In the genomic region with DNA sequence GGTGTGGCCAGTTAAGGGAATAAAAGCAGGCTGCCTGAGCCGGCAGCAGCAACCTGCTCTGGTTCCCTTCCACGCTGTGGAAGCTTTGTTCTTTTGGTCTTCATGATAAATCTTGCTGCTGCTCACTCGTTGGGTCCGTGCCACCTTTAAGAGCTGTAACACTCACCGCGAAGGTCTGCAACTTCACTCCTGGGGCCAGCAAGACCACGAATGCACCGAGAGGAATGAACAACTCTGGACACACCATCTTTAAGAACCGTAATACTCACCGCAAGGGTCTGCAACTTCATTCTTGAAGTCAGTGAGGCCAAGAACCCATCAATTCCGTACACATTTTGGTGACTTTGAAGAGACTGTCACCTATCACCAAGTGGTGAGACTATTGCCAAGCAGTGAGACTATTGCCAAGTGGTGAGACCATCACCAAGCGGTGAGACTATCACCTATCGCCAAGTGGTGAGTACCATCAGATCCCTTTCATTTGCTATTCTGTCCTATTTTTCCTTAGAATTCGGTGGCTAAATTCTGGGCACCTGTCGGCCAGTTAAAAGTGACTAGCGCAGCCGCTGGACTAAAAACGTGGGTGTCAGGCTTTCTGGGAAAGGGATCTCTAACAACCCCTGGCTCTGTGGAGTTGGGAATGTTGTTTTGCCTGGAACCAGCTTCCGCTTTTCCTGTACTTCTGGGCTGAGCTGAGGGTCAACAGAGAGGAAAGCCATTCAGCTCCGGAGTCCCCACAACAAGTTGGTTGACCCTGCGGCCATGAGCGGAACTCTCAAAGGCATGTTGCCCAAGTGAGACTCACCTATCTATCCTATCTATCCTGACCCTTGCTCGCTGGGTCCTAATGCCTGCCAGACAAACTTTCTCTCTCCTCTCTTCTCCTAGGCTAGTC, we compare ENCODE assay signal across 1 cellular context.
TF ChIP-seq lines count a peak whose summit lies in the region.

A gene with protein sequence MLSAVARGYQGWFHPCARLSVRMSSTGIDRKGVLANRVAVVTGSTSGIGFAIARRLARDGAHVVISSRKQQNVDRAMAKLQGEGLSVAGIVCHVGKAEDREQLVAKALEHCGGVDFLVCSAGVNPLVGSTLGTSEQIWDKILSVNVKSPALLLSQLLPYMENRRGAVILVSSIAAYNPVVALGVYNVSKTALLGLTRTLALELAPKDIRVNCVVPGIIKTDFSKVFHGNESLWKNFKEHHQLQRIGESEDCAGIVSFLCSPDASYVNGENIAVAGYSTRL (plus strand): TSS at position 48 of the 895 bp plus-strand sequence. CDS start 2,501 bp downstream, outside the sequence.

TF ChIP-seq in HepG2, 621 proteins besides CTCF, POLR2A, EP300 and RAD21 (continued from another document and continues in another):
- TF ChIP-seq, protein P1, sequence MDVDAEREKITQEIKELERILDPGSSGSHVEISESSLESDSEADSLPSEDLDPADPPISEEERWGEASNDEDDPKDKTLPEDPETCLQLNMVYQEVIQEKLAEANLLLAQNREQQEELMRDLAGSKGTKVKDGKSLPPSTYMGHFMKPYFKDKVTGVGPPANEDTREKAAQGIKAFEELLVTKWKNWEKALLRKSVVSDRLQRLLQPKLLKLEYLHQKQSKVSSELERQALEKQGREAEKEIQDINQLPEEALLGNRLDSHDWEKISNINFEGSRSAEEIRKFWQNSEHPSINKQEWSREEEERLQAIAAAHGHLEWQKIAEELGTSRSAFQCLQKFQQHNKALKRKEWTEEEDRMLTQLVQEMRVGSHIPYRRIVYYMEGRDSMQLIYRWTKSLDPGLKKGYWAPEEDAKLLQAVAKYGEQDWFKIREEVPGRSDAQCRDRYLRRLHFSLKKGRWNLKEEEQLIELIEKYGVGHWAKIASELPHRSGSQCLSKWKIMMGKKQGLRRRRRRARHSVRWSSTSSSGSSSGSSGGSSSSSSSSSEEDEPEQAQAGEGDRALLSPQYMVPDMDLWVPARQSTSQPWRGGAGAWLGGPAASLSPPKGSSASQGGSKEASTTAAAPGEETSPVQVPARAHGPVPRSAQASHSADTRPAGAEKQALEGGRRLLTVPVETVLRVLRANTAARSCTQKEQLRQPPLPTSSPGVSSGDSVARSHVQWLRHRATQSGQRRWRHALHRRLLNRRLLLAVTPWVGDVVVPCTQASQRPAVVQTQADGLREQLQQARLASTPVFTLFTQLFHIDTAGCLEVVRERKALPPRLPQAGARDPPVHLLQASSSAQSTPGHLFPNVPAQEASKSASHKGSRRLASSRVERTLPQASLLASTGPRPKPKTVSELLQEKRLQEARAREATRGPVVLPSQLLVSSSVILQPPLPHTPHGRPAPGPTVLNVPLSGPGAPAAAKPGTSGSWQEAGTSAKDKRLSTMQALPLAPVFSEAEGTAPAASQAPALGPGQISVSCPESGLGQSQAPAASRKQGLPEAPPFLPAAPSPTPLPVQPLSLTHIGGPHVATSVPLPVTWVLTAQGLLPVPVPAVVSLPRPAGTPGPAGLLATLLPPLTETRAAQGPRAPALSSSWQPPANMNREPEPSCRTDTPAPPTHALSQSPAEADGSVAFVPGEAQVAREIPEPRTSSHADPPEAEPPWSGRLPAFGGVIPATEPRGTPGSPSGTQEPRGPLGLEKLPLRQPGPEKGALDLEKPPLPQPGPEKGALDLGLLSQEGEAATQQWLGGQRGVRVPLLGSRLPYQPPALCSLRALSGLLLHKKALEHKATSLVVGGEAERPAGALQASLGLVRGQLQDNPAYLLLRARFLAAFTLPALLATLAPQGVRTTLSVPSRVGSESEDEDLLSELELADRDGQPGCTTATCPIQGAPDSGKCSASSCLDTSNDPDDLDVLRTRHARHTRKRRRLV (CRISPR knock-in tag; IDR thresholded peaks at IDR 0.05): no peak
- TF ChIP-seq SP5 (CRISPR knock-in tag; IDR thresholded peaks at IDR 0.05; ENCODE audit: borderline replicate concordance, low read depth) (peak; percentile 48; the same call in 1 of the 2 replicates), ZNF225 (CRISPR knock-in tag; IDR thresholded peaks at IDR 0.05) (peak; percentile 86), ZNF256 (CRISPR knock-in tag; conservative IDR thresholded peaks at IDR 0.05) (no peak), ZC3H13 (CRISPR knock-in tag; IDR thresholded peaks at IDR 0.05) (no peak), CBX2 (IDR thresholded peaks at IDR 0.05; ENCODE audit: low read depth, low read length) (peak; percentile 14; the same call in 1 of the 2 replicates), CBX2 (CRISPR knock-in tag; IDR thresholded peaks at IDR 0.05; ENCODE audit: low read depth) (peak; percentile 91; the same call in 1 of the 2 replicates), ZNF570 (CRISPR knock-in tag; IDR thresholded peaks at IDR 0.05; ENCODE audit: borderline replicate concordance) (peak; percentile 92; the same call in 1 of the 2 replicates), KDM5B (CRISPR knock-in tag; IDR thresholded peaks at IDR 0.05; ENCODE audit: borderline replicate concordance) (no peak), ZNF335 (CRISPR knock-in tag; IDR thresholded peaks at IDR 0.05) (peak; percentile 56), ZNF737 (CRISPR knock-in tag; IDR thresholded peaks at IDR 0.05; ENCODE audit: borderline replicate concordance) (no peak), CEBPB (IDR thresholded peaks at IDR 0.05; ENCODE audit: borderline replicate concordance, low read depth, low read length) (no peak; the same call in 1 of the 2 replicates), SNAPC2 (CRISPR knock-in tag; IDR thresholded peaks at IDR 0.05) (peak; percentile 94; the same call in 1 of the 2 replicates), ZNF652 (CRISPR knock-in tag; IDR thresholded peaks at IDR 0.05; ENCODE audit: borderline replicate concordance, low read depth) (peak; percentile 60), HHEX (CRISPR knock-in tag; IDR thresholded peaks at IDR 0.05) (no peak; the same call in 1 of the 2 replicates), ZNF850 (CRISPR knock-in tag; conservative IDR thresholded peaks at IDR 0.05) (no peak), ZNF124 (CRISPR knock-in tag; IDR thresholded peaks at IDR 0.05) (peak; percentile 98), NFE2 (CRISPR knock-in tag; IDR thresholded peaks at IDR 0.05) (peak; percentile 8; the same call in 1 of the 2 replicates), HDAC2 (CRISPR knock-in tag; IDR thresholded peaks at IDR 0.05) (peak; percentile 95), ZBTB7A (CRISPR knock-in tag; IDR thresholded peaks at IDR 0.05) (no peak), RFX3 (CRISPR knock-in tag; IDR thresholded peaks at IDR 0.05) (peak; percentile 53; the same call in 1 of the 2 replicates), ZNF530 (CRISPR knock-in tag; IDR thresholded peaks at IDR 0.05; ENCODE audit: low read depth) (no peak), HOXA3 (CRISPR knock-in tag; IDR thresholded peaks at IDR 0.05) (no peak), FIP1L1 (IDR thresholded peaks at IDR 0.05; ENCODE audit: borderline replicate concordance, insufficient read depth, low read depth, low read length) (peak; percentile 100), ARHGAP35 (CRISPR knock-in tag; IDR thresholded peaks at IDR 0.05; ENCODE audit: borderline replicate concordance) (peak; percentile 21; the same call in 1 of the 2 replicates), NCOA1 (CRISPR knock-in tag; IDR thresholded peaks at IDR 0.05) (peak; percentile 70; the same call in 1 of the 2 replicates), ATF1 (CRISPR knock-in tag; IDR thresholded peaks at IDR 0.05) (no peak), ZNF782 (CRISPR knock-in tag; IDR thresholded peaks at IDR 0.05; ENCODE audit: borderline replicate concordance) (peak; percentile 99), KLF11 (CRISPR knock-in tag; IDR thresholded peaks at IDR 0.05) (peak; percentile 88; the same call in 1 of the 2 replicates), MLLT10 (CRISPR knock-in tag; IDR thresholded peaks at IDR 0.05) (no peak), NCOA2 (CRISPR knock-in tag; IDR thresholded peaks at IDR 0.05) (peak; percentile 86), HES4 (CRISPR knock-in tag; IDR thresholded peaks at IDR 0.05; ENCODE audit: borderline replicate concordance) (no peak), ZNF878 (CRISPR knock-in tag; IDR thresholded peaks at IDR 0.05) (no peak), KAT8 (CRISPR knock-in tag; IDR thresholded peaks at IDR 0.05) (peak; percentile 92), NFE2L1 (CRISPR knock-in tag; IDR thresholded peaks at IDR 0.05; ENCODE audit: borderline replicate concordance) (peak; percentile 91; the same call in 1 of the 2 replicates), ZFAT (CRISPR knock-in tag; conservative IDR thresholded peaks at IDR 0.05) (no peak)
- TF ChIP-seq, protein P2, sequence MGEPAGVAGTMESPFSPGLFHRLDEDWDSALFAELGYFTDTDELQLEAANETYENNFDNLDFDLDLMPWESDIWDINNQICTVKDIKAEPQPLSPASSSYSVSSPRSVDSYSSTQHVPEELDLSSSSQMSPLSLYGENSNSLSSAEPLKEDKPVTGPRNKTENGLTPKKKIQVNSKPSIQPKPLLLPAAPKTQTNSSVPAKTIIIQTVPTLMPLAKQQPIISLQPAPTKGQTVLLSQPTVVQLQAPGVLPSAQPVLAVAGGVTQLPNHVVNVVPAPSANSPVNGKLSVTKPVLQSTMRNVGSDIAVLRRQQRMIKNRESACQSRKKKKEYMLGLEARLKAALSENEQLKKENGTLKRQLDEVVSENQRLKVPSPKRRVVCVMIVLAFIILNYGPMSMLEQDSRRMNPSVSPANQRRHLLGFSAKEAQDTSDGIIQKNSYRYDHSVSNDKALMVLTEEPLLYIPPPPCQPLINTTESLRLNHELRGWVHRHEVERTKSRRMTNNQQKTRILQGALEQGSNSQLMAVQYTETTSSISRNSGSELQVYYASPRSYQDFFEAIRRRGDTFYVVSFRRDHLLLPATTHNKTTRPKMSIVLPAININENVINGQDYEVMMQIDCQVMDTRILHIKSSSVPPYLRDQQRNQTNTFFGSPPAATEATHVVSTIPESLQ (CRISPR knock-in tag; conservative IDR thresholded peaks at IDR 0.05): peak; percentile 94; the same call in 1 of the 2 replicates
- TF ChIP-seq, protein P3, sequence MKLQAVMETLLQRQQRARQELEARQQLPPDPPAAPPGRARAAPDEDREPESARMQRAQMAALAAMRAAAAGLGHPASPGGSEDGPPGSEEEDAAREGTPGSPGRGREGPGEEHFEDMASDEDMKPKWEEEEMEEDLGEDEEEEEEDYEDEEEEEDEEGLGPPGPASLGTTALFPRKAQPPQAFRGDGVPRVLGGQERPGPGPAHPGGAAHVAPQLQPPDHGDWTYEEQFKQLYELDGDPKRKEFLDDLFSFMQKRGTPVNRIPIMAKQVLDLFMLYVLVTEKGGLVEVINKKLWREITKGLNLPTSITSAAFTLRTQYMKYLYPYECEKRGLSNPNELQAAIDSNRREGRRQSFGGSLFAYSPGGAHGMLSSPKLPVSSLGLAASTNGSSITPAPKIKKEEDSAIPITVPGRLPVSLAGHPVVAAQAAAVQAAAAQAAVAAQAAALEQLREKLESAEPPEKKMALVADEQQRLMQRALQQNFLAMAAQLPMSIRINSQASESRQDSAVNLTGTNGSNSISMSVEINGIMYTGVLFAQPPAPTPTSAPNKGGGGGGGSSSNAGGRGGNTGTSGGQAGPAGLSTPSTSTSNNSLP (IDR thresholded peaks at IDR 0.05; ENCODE audit: low read depth, low read length): peak; percentile 49; the same call in 1 of the 2 replicates
- TF ChIP-seq, protein P4, sequence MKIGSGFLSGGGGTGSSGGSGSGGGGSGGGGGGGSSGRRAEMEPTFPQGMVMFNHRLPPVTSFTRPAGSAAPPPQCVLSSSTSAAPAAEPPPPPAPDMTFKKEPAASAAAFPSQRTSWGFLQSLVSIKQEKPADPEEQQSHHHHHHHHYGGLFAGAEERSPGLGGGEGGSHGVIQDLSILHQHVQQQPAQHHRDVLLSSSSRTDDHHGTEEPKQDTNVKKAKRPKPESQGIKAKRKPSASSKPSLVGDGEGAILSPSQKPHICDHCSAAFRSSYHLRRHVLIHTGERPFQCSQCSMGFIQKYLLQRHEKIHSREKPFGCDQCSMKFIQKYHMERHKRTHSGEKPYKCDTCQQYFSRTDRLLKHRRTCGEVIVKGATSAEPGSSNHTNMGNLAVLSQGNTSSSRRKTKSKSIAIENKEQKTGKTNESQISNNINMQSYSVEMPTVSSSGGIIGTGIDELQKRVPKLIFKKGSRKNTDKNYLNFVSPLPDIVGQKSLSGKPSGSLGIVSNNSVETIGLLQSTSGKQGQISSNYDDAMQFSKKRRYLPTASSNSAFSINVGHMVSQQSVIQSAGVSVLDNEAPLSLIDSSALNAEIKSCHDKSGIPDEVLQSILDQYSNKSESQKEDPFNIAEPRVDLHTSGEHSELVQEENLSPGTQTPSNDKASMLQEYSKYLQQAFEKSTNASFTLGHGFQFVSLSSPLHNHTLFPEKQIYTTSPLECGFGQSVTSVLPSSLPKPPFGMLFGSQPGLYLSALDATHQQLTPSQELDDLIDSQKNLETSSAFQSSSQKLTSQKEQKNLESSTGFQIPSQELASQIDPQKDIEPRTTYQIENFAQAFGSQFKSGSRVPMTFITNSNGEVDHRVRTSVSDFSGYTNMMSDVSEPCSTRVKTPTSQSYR (CRISPR knock-in tag; IDR thresholded peaks at IDR 0.05; ENCODE audit: borderline replicate concordance): peak; percentile 77
- TF ChIP-seq, protein P5, sequence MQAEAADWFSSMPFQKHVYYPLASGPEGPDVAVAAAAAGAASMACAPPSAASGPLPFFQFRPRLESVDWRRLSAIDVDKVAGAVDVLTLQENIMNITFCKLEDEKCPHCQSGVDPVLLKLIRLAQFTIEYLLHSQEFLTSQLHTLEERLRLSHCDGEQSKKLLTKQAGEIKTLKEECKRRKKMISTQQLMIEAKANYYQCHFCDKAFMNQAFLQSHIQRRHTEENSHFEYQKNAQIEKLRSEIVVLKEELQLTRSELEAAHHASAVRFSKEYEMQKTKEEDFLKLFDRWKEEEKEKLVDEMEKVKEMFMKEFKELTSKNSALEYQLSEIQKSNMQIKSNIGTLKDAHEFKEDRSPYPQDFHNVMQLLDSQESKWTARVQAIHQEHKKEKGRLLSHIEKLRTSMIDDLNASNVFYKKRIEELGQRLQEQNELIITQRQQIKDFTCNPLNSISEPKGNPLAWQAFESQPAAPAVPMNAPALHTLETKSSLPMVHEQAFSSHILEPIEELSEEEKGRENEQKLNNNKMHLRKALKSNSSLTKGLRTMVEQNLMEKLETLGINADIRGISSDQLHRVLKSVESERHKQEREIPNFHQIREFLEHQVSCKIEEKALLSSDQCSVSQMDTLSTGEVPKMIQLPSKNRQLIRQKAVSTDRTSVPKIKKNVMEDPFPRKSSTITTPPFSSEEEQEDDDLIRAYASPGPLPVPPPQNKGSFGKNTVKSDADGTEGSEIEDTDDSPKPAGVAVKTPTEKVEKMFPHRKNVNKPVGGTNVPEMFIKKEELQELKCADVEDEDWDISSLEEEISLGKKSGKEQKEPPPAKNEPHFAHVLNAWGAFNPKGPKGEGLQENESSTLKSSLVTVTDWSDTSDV (CRISPR knock-in tag; IDR thresholded peaks at IDR 0.05): no peak
- TF ChIP-seq, protein P6, sequence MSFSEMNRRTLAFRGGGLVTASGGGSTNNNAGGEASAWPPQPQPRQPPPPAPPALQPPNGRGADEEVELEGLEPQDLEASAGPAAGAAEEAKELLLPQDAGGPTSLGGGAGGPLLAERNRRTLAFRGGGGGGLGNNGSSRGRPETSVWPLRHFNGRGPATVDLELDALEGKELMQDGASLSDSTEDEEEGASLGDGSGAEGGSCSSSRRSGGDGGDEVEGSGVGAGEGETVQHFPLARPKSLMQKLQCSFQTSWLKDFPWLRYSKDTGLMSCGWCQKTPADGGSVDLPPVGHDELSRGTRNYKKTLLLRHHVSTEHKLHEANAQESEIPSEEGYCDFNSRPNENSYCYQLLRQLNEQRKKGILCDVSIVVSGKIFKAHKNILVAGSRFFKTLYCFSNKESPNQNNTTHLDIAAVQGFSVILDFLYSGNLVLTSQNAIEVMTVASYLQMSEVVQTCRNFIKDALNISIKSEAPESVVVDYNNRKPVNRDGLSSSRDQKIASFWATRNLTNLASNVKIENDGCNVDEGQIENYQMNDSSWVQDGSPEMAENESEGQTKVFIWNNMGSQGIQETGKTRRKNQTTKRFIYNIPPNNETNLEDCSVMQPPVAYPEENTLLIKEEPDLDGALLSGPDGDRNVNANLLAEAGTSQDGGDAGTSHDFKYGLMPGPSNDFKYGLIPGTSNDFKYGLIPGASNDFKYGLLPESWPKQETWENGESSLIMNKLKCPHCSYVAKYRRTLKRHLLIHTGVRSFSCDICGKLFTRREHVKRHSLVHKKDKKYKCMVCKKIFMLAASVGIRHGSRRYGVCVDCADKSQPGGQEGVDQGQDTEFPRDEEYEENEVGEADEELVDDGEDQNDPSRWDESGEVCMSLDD (CRISPR knock-in tag; IDR thresholded peaks at IDR 0.05; ENCODE audit: borderline replicate concordance): no peak
